35 cellular contexts compared by ENCODE assay signal in genomic region chr1:212500351-212500750, GRCh38.
"Had no signal": no experiment of that assay in that cellular context is flagged by ENCODE, and none has a peak within 500 bp of the region (broad histone marks: within the 10 kb centered on the region; RNA-seq: fewer than 3 reads in every experiment).

No MANE protein-coding gene starts in this region.

- H3K27ac ChIP-seq: adrenal gland, body of pancreas, brain microvascular endothelial cell, breast epithelium, VCaP had no signal

- H3K27ac Mint-ChIP-seq: activated B cell treated with CpG ODN at 0.5 μM for 24 hours; activated CD4-positive, alpha-beta memory T cell treated with anti-CD3 and anti-CD28 coated beads for 36 hours; activated CD4-positive, alpha-beta T cell treated with anti-CD3 and anti-CD28 coated beads, Interleukin-2, amount 10 ng/mL, durations not matched to agents 24 days and 14 days; activated CD8-positive, alpha-beta T cell treated with anti-CD3 and anti-CD28 coated beads for 36 hours; activated naive CD4-positive, alpha-beta T cell treated with anti-CD3 and anti-CD28 coated beads for 36 hours; activated naive CD4-positive, alpha-beta T cell treated with anti-CD3 and anti-CD28 coated beads, Interleukin-2, amount 50 U/mL, for 72 hours; activated naive CD8-positive, alpha-beta T cell treated with anti-CD3 and anti-CD28 coated beads for 36 hours; activated T-cell treated with anti-CD3 and anti-CD28 coated beads, Interleukin-2, amount 50 U/mL, for 72 hours; activated T-helper 1 cell treated with anti-CD3 and anti-CD28 coated beads, Interleukin-12 subunit alpha, Interleukin-12 subunit beta, Interleukin-2, Interleukin-4 antibody, amounts not matched to agents 30 ng/mL and 10 ng/mL and 1 ng/mL, durations not matched to agents 14 hours and 24 hours and 36 hours; activated T-helper 17 cell treated with anti-CD3 and anti-CD28 coated beads, Interleukin-2, amount 50 U/mL, for 72 hours; T-helper 1 cell treated with Interleukin-12 subunit alpha and Interleukin-12 subunit beta and Interleukin-4 antibody, amounts not matched to agents 30 μg/mL and 1 μg/mL, for 36 hours; T-helper 2 cell treated with Interferon-gamma antibody and Interleukin-4, amounts not matched to agents 5 μg/mL and 100 μg/mL, for 36 hours had no signal

- H3K4me3 ChIP-seq: adrenal gland, body of pancreas, breast epithelium had no signal

- H3K27me3 Mint-ChIP-seq: activated naive CD8-positive, alpha-beta T cell treated with anti-CD3 and anti-CD28 coated beads for 36 hours had no signal

- H3K4me3 Mint-ChIP-seq: activated B cell treated with CpG ODN at 0.5 μM for 24 hours; activated CD4-positive, alpha-beta memory T cell treated with anti-CD3 and anti-CD28 coated beads for 36 hours; activated CD4-positive, alpha-beta T cell treated with anti-CD3 and anti-CD28 coated beads, Interleukin-2, amount 10 ng/mL, durations not matched to agents 24 days and 14 days; activated CD8-positive, alpha-beta T cell treated with anti-CD3 and anti-CD28 coated beads for 36 hours; activated naive CD4-positive, alpha-beta T cell treated with anti-CD3 and anti-CD28 coated beads for 36 hours; activated naive CD8-positive, alpha-beta T cell treated with anti-CD3 and anti-CD28 coated beads for 36 hours; activated T-cell treated with anti-CD3 and anti-CD28 coated beads, Interleukin-2, amount 50 U/mL, for 4 hours; activated T-cell treated with anti-CD3 and anti-CD28 coated beads, Interleukin-2, amount 50 U/mL, for 72 hours; activated T-helper 1 cell treated with anti-CD3 and anti-CD28 coated beads, Interleukin-12 subunit alpha, Interleukin-12 subunit beta, Interleukin-2, Interleukin-4 antibody, amounts not matched to agents 30 ng/mL and 10 ng/mL and 1 ng/mL, durations not matched to agents 14 hours and 24 hours and 36 hours; activated T-helper 17 cell treated with anti-CD3 and anti-CD28 coated beads, Interleukin-2, amount 50 U/mL, for 72 hours; T-helper 1 cell treated with Interleukin-12 subunit alpha and Interleukin-12 subunit beta and Interleukin-4 antibody, amounts not matched to agents 30 μg/mL and 1 μg/mL, for 36 hours; T-helper 2 cell treated with Interferon-gamma antibody and Interleukin-4, amounts not matched to agents 5 μg/mL and 100 μg/mL, for 36 hours had no signal

- H3K9me3 ChIP-seq: adrenal gland, body of pancreas, breast epithelium had no signal

- H3K27me3 ChIP-seq: adrenal gland, body of pancreas, breast epithelium had no signal

- H3K4me1 Mint-ChIP-seq: activated CD4-positive, alpha-beta T cell treated with anti-CD3 and anti-CD28 coated beads, Interleukin-2, amount 10 ng/mL, durations not matched to agents 24 days and 14 days; activated naive CD8-positive, alpha-beta T cell treated with anti-CD3 and anti-CD28 coated beads for 36 hours; activated T-helper 17 cell treated with anti-CD3 and anti-CD28 coated beads, Interleukin-2, amount 50 U/mL, for 72 hours had no signal

- DNase-seq: activated B cell treated with CpG ODN at 0.5 μM for 24 hours; activated CD4-positive, alpha-beta memory T cell treated with anti-CD3 and anti-CD28 coated beads for 36 hours; activated CD4-positive, alpha-beta T cell treated with anti-CD3 and anti-CD28 coated beads for 4 hours; activated CD4-positive, alpha-beta T cell treated with anti-CD3 and anti-CD28 coated beads, Interleukin-2, amount 10 ng/mL, durations not matched to agents 24 days and 14 days; activated CD4-positive, alpha-beta T cell treated with anti-CD3 and anti-CD28 coated beads, Interleukin-2, amount 50 U/mL, for 1 hour; activated CD4-positive, alpha-beta T cell treated with anti-CD3 and anti-CD28 coated beads, Interleukin-2, amount 50 U/mL, for 4 hours; activated CD4-positive, CD25-positive, alpha-beta regulatory T cell treated with anti-CD3 and anti-CD28 coated beads, Interleukin-2, amount 50 U/mL, for 72 hours; activated CD8-positive, alpha-beta memory T cell treated with anti-CD3 and anti-CD28 coated beads, Interleukin-2, amount 50 U/mL, for 4 hours; activated CD8-positive, alpha-beta T cell treated with anti-CD3 and anti-CD28 coated beads for 36 hours; activated effector memory CD4-positive, alpha-beta T cell treated with anti-CD3 and anti-CD28 coated beads, Interleukin-2, amount 50 U/mL, for 16 hours; activated gamma-delta T cell treated with Interleukin-2 at 50 U/mL for 16 hours; activated naive CD4-positive, alpha-beta T cell; activated naive CD4-positive, alpha-beta T cell treated with anti-CD3 and anti-CD28 coated beads for 36 hours; activated naive CD4-positive, alpha-beta T cell treated with anti-CD3 and anti-CD28 coated beads, Interleukin-2, amount 50 U/mL, for 16 hours; activated naive CD8-positive, alpha-beta T cell treated with anti-CD3 and anti-CD28 coated beads for 36 hours; activated T-cell treated with anti-CD3 and anti-CD28 coated beads for 4 hours; activated T-cell treated with anti-CD3 and anti-CD28 coated beads, Interleukin-2, amount 50 U/mL, for 1 hour; activated T-cell treated with anti-CD3 and anti-CD28 coated beads, Interleukin-2, amount 50 U/mL, for 4 hours; activated T-cell treated with anti-CD3 and anti-CD28 coated beads, Interleukin-2, amount 50 U/mL, for 72 hours; adrenal gland; amniotic stem cell; aorta; body of pancreas; brain microvascular endothelial cell; central memory CD4-positive, alpha-beta T cell; T-helper 1 cell; T-helper 2 cell; T-helper 9 cell had no signal

- H3K9me3 Mint-ChIP-seq: activated B cell treated with CpG ODN at 0.5 μM for 24 hours; activated CD4-positive, alpha-beta memory T cell treated with anti-CD3 and anti-CD28 coated beads for 36 hours; activated CD4-positive, alpha-beta T cell treated with anti-CD3 and anti-CD28 coated beads, Interleukin-2, amount 10 ng/mL, durations not matched to agents 24 days and 14 days; activated CD8-positive, alpha-beta T cell treated with anti-CD3 and anti-CD28 coated beads for 36 hours; activated naive CD4-positive, alpha-beta T cell treated with anti-CD3 and anti-CD28 coated beads for 36 hours; activated naive CD4-positive, alpha-beta T cell treated with anti-CD3 and anti-CD28 coated beads, Interleukin-2, amount 50 U/mL, for 72 hours; activated naive CD8-positive, alpha-beta T cell treated with anti-CD3 and anti-CD28 coated beads for 36 hours; activated T-cell treated with anti-CD3 and anti-CD28 coated beads, Interleukin-2, amount 50 U/mL, for 4 hours; activated T-helper 1 cell treated with anti-CD3 and anti-CD28 coated beads, Interleukin-12 subunit alpha, Interleukin-12 subunit beta, Interleukin-2, Interleukin-4 antibody, amounts not matched to agents 30 ng/mL and 10 ng/mL and 1 ng/mL, durations not matched to agents 14 hours and 24 hours and 36 hours; activated T-helper 17 cell treated with anti-CD3 and anti-CD28 coated beads, Interleukin-2, amount 50 U/mL, for 72 hours; T-helper 1 cell treated with Interleukin-12 subunit alpha and Interleukin-12 subunit beta and Interleukin-4 antibody, amounts not matched to agents 30 μg/mL and 1 μg/mL, for 36 hours; T-helper 2 cell treated with Interferon-gamma antibody and Interleukin-4, amounts not matched to agents 5 μg/mL and 100 μg/mL, for 36 hours had no signal

- H3K4me1 ChIP-seq: adrenal gland, body of pancreas, breast epithelium had no signal

- H3K36me3 Mint-ChIP-seq: activated CD4-positive, alpha-beta memory T cell treated with anti-CD3 and anti-CD28 coated beads for 36 hours; activated naive CD4-positive, alpha-beta T cell treated with anti-CD3 and anti-CD28 coated beads, Interleukin-2, amount 50 U/mL, for 72 hours; activated naive CD8-positive, alpha-beta T cell treated with anti-CD3 and anti-CD28 coated beads for 36 hours had no signal

- H3K36me3 ChIP-seq: adrenal gland, brain microvascular endothelial cell, breast epithelium had no signal

- ATAC-seq: activated CD8-positive, alpha-beta T cell treated with anti-CD3 and anti-CD28 coated beads for 36 hours; activated naive CD4-positive, alpha-beta T cell treated with anti-CD3 and anti-CD28 coated beads, Interleukin-2, amount 50 U/mL, for 72 hours; activated T-cell treated with anti-CD3 and anti-CD28 coated beads, Interleukin-2, amount 50 U/mL, for 4 hours; activated T-cell treated with anti-CD3 and anti-CD28 coated beads, Interleukin-2, amount 50 U/mL, for 72 hours; activated T-helper 17 cell treated with anti-CD3 and anti-CD28 coated beads, Interleukin-2, amount 50 U/mL, for 72 hours; body of pancreas had no signal
